ENCODE assay signal across 22 cellular contexts in genomic region chr4:64940698-64941097, GRCh38.
DNase-seq lines count a peak whose midpoint lies in the region; ATAC-seq and TF ChIP-seq lines count a peak whose summit lies in the region.
"Had no signal": no experiment of that assay in that cellular context is flagged by ENCODE, and none has a peak within 500 bp of the region (broad histone marks: within the 10 kb centered on the region; RNA-seq: fewer than 3 reads in every experiment).

No MANE protein-coding gene starts in this region.

- POLR2A ChIA-PET in WTC11 (lab: Charles Lee), result interaction anchor here (0.5 kb wide), 1 partner anchor 343 kb away, joined by 3 read pairs; no protein-coding TSS in a partner anchor

- H3K4me3 Mint-ChIP-seq in WTC11, result no peak overlapping the region
- H3K4me3 Mint-ChIP-seq: endodermal cell, IgD-negative memory B cell had no signal

- H3K36me3 Mint-ChIP-seq in WTC11, result peaks cover 17% of the 10 kb centered on the region
- H3K36me3 Mint-ChIP-seq: IgD-negative memory B cell had no signal

- no peak overlapping the region for H3K4me3 ChIP-seq in NB4 (ENCODE audit: low read depth, low read length)
- H3K4me3 ChIP-seq: mucosa of descending colon, SJCRH30 had no signal

- in situ Hi-C loops in Caki2 (cut with HindIII; ENCODE audit: low pct_unique_long_range_greater_than_20kb, low sequenced_read_pairs), result no loop called here

- no peak for TF ChIP-seq POLR2A in NB4 (IDR thresholded peaks at IDR 0.05; ENCODE audit: extremely low read depth, insufficient read length)

- DNase-seq in Caki2 (ENCODE audit: low read depth) (peak; percentile 70), NB4 (ENCODE audit: low read depth) (peak; percentile 1), astrocyte of the hippocampus (ENCODE audit: low read depth, low spot score) (peak; percentile 77), kidney glomerular epithelial cell (lab: John Stamatoyannopoulos, UW) (peak; percentile 67), NCI-H446 treated with DMSO at 0.1 percent for 48 hours (lab: John Stamatoyannopoulos, UW) (no peak), WTC11 (ENCODE audit: low spot score) (no peak), retina (no peak)
- DNase-seq: activated CD4-positive, CD25-positive, alpha-beta regulatory T cell treated with anti-CD3 and anti-CD28 coated beads, Interleukin-2, amount 50 U/mL, for 72 hours; cerebellar nuclear complex; DMS53; endodermal cell; foreskin fibroblast; mucosa of descending colon; NCI-H2029 treated with DMSO at 0.1 percent for 48 hours; NCI-H524; SJCRH30; stimulated activated naive CD4-positive, alpha-beta T cell; trophoblast cell had no signal

- CTCF ChIA-PET in WTC11 (lab: Charles Lee), result no interaction called here

- H3K27ac Mint-ChIP-seq in WTC11, result no peak overlapping the region; the same call in 1 of the 2 replicates
- H3K27ac Mint-ChIP-seq: activated T-helper 2 cell treated with anti-CD3 and anti-CD28 coated beads, Interferon-gamma antibody, Interleukin-2, Interleukin-4, amounts not matched to agents 10 μg/mL and 5 μg/mL and 100 μg/mL, durations not matched to agents 14 hours and 24 hours and 36 hours; endodermal cell; IgD-negative memory B cell had no signal

- H3K4me1 Mint-ChIP-seq in WTC11, result peaks cover 17% of the 10 kb centered on the region
- H3K4me1 Mint-ChIP-seq: IgD-negative memory B cell had no signal

- no peaks in the 10 kb centered on the region for H3K27me3 Mint-ChIP-seq in WTC11 (ENCODE audit: low read depth)
- H3K27me3 Mint-ChIP-seq: IgD-negative memory B cell had no signal

- TF ChIP-seq CTCF in NB4 (IDR thresholded peaks at IDR 0.05; ENCODE audit: low read depth, low read length) (no peak), WTC11 (IDR thresholded peaks at IDR 0.05) (no peak)

- no peak for ATAC-seq in HG03135 (IDR thresholded peaks at IDR 0.05; ENCODE audit: unreplicated experiment)
- no peak for ATAC-seq in WTC11
- ATAC-seq: left lobe of liver, mucosa of descending colon had no signal

- H3K9me3 Mint-ChIP-seq in WTC11, result peaks cover 23% of the 10 kb centered on the region

TF ChIP-seq in WTC11, 78 proteins besides CTCF, POLR2A, EP300 and RAD21:
- TF ChIP-seq TEAD1 (CRISPR knock-in tag; IDR thresholded peaks at IDR 0.05), result no peak
- TF ChIP-seq STAT6 (CRISPR knock-in tag; conservative IDR thresholded peaks at IDR 0.05; ENCODE audit: low read depth), result no peak
- no peak for TF ChIP-seq SP1 (CRISPR knock-in tag; conservative IDR thresholded peaks at IDR 0.05)
- TF ChIP-seq, protein P1, sequence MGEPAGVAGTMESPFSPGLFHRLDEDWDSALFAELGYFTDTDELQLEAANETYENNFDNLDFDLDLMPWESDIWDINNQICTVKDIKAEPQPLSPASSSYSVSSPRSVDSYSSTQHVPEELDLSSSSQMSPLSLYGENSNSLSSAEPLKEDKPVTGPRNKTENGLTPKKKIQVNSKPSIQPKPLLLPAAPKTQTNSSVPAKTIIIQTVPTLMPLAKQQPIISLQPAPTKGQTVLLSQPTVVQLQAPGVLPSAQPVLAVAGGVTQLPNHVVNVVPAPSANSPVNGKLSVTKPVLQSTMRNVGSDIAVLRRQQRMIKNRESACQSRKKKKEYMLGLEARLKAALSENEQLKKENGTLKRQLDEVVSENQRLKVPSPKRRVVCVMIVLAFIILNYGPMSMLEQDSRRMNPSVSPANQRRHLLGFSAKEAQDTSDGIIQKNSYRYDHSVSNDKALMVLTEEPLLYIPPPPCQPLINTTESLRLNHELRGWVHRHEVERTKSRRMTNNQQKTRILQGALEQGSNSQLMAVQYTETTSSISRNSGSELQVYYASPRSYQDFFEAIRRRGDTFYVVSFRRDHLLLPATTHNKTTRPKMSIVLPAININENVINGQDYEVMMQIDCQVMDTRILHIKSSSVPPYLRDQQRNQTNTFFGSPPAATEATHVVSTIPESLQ (CRISPR knock-in tag; IDR thresholded peaks at IDR 0.05), result no peak
TF ChIP-seq in WTC11: peak in this region for 0.

Comparison
In these comparisons a context has a peak if more than half of its experiments do, and no peak if none do; other contexts are left out.
1. DNase-seq: peak in Caki2 (single experiment), NB4 (single experiment), astrocyte of the hippocampus (single experiment) and kidney glomerular epithelial cell (single experiment); none in NCI-H446 treated with DMSO at 0.1 percent for 48 hours (single experiment), WTC11 (single experiment) and retina (single experiment).